1 cellular context compared by ENCODE assay signal in the genomic region with DNA sequence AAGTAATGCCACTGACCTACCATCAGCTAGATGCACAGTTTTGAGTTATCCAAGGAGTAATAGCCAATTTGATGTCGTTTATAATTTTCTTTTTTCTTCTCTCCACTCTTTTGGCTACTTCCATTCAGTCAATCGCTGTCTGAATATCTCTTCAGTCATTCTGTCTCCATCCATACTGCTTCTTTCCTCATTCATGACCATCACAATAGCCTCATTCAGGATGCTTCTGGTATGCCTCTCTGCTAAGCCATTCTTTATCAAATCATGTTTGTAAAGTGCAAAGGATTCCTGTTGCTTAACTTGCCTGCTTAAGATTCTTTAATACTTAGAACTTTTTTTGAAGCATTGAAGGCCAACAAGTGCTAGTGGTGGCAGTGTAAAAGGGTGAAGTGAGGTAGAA.
TF ChIP-seq lines count a peak whose summit lies in the region.

No MANE protein-coding gene starts in this region.

TF ChIP-seq in GM23338, 12 proteins besides CTCF, POLR2A, EP300 and RAD21 (continued from another document):
- TF ChIP-seq ZNF462 (CRISPR knock-in tag; IDR thresholded peaks at IDR 0.05) = peak; percentile 85
